ENCODE assay signal across 13 cellular contexts in the genomic region with DNA sequence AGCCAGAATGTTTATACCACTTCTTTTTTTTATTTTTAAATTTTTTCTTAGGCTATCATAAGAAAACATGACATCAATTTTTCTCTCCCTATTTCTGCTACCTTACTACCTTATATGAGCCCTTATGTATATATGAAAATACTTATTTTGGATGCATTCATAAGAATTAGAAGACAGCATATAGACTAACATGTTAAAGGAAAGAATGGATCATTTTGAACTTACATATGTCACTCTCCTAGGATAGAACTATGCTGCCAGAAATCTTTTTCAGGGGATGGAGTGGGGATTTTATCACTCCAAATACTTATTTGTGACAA. TPM values are rescaled to one million over a fixed set of nuclear protein-coding genes. Genes with fewer than 3 reads are reported as not detected.
DNase-seq lines count a peak whose midpoint lies in the region; ATAC-seq and TF ChIP-seq lines count a peak whose summit lies in the region.
"Had no signal": no experiment of that assay in that cellular context is flagged by ENCODE, and none has a peak within 500 bp of the region (broad histone marks: within the 10 kb centered on the region; RNA-seq: fewer than 3 reads in every experiment).

No MANE protein-coding gene starts in this region.

- H3K4me3 Mint-ChIP-seq in HFFc6 = no peak overlapping the region
- H3K4me3 Mint-ChIP-seq: CD4-positive, CD25-positive, alpha-beta regulatory T cell; IgD-negative memory B cell had no signal

- no peak for TF ChIP-seq POLR2A in gastrocnemius medialis (IDR thresholded peaks at IDR 0.05)

- H3K36me3 ChIP-seq in RWPE2 (ENCODE audit: low read depth) (peaks cover 4% of the 10 kb centered on the region; the same call in 1 of the 2 replicates), colonic mucosa (no peaks in the 10 kb centered on the region), thoracic aorta (no peaks in the 10 kb centered on the region), gastrocnemius medialis (no peaks in the 10 kb centered on the region), hepatocyte (replicated peaks; ENCODE audit: insufficient read depth, low read depth) (no peaks in the 10 kb centered on the region)
- H3K36me3 ChIP-seq: HAP-1 had no signal

- no peak overlapping the region for H3K4me3 ChIP-seq in RWPE2 (ENCODE audit: severe bottlenecking)
- no peak overlapping the region for H3K4me3 ChIP-seq in colonic mucosa
- H3K4me3 ChIP-seq in thoracic aorta = no peak overlapping the region
- H3K4me3 ChIP-seq in gastrocnemius medialis = no peak overlapping the region
- H3K4me3 ChIP-seq in hepatocyte = no peak overlapping the region
- H3K4me3 ChIP-seq: A549, HAP-1 had no signal

- no peak overlapping the region for H3K9ac ChIP-seq in colonic mucosa (ENCODE audit: low read depth in 2 of 2, low read length in 2 of 2)

- H4K20me1 ChIP-seq in hepatocyte (ENCODE audit: insufficient read depth, poor library complexity, severe bottlenecking) = no peaks in the 10 kb centered on the region

- ATAC-seq in RWPE2 (ENCODE audit: low read depth) (no peak), thoracic aorta (ENCODE audit: insufficient number of reproducible peaks, low FRiP score, low read depth) (no peak), gastrocnemius medialis (no peak)

- intact Hi-C loops in colonic mucosa (cut with DNase I) = loop anchor here (10.0 kb wide), 2 partner anchors 448 to 478 kb away; no protein-coding TSS in a partner anchor
- intact Hi-C loops in gastrocnemius medialis (cut with DNase I; ENCODE audit: low total_unique reads) = no loop called here

- H3K36me3 Mint-ChIP-seq in HFFc6 (ENCODE audit: low read depth) = peaks cover 5% of the 10 kb centered on the region; the same call in 1 of the 2 replicates
- H3K36me3 Mint-ChIP-seq: CD4-positive, CD25-positive, alpha-beta regulatory T cell; IgD-negative memory B cell had no signal

- H3K27ac Mint-ChIP-seq in HFFc6 = no peak overlapping the region
- H3K27ac Mint-ChIP-seq: CD4-positive, CD25-positive, alpha-beta regulatory T cell; IgD-negative memory B cell had no signal

- DNase-seq in HFFc6 (no peak), RWPE2 (ENCODE audit: low spot score) (no peak), colonic mucosa (no peak), thoracic aorta (ENCODE audit: low spot score) (no peak), gastrocnemius medialis (no peak), hepatocyte (ENCODE audit: low spot score) (no peak), AG20443 (ENCODE audit: low spot score) (no peak)
- DNase-seq: Calu3; CD4-positive, CD25-positive, alpha-beta regulatory T cell; DMS 273 treated with DMSO at 0.1 percent for 48 hours had no signal

- no peaks in the 10 kb centered on the region for H3K27me3 Mint-ChIP-seq in HFFc6 (ENCODE audit: insufficient read depth)
- H3K27me3 Mint-ChIP-seq: CD4-positive, CD25-positive, alpha-beta regulatory T cell; IgD-negative memory B cell had no signal

- H2AFZ ChIP-seq in hepatocyte = no peak overlapping the region

- H3K4me1 Mint-ChIP-seq in HFFc6 (ENCODE audit: low read depth) = peaks cover 17% of the 10 kb centered on the region

- in situ Hi-C loops in gastrocnemius medialis (cut with MboI; ENCODE audit: low sequenced_read_pairs in 4 of 4) = no loop called here

- H3K9me3 ChIP-seq in RWPE2 (ENCODE audit: severe bottlenecking) (no peaks in the 10 kb centered on the region), colonic mucosa (no peaks in the 10 kb centered on the region), thoracic aorta (no peaks in the 10 kb centered on the region), gastrocnemius medialis (no peaks in the 10 kb centered on the region), hepatocyte (ENCODE audit: low read depth) (no peaks in the 10 kb centered on the region)
- H3K9me3 ChIP-seq: A549, HAP-1 had no signal

- H3K4me1 ChIP-seq in RWPE2 (ENCODE audit: insufficient read depth, poor library complexity, severe bottlenecking) (no peaks in the 10 kb centered on the region), colonic mucosa (no peaks in the 10 kb centered on the region), thoracic aorta (ENCODE audit: control insufficient read depth in 1 of 2, low read depth in 2 of 2) (no peaks in the 10 kb centered on the region), gastrocnemius medialis (no peaks in the 10 kb centered on the region), hepatocyte (ENCODE audit: insufficient read depth) (no peaks in the 10 kb centered on the region)
- H3K4me1 ChIP-seq: A549, HAP-1 had no signal

- no peak overlapping the region for H3K4me2 ChIP-seq in hepatocyte
- H3K4me2 ChIP-seq: A549 had no signal

- H3K9me3 Mint-ChIP-seq in HFFc6 = no peaks in the 10 kb centered on the region
- H3K9me3 Mint-ChIP-seq: CD4-positive, CD25-positive, alpha-beta regulatory T cell; IgD-negative memory B cell had no signal

- peaks cover 28% of the 10 kb centered on the region for H3K79me2 ChIP-seq in hepatocyte

- no peak overlapping the region for H3K27ac ChIP-seq in RWPE2 (ENCODE audit: poor library complexity, severe bottlenecking)
- no peak overlapping the region for H3K27ac ChIP-seq in colonic mucosa
- no peak overlapping the region for H3K27ac ChIP-seq in thoracic aorta
- H3K27ac ChIP-seq in gastrocnemius medialis = no peak overlapping the region
- no peak overlapping the region for H3K27ac ChIP-seq in hepatocyte
- H3K27ac ChIP-seq: A549 had no signal

- H3K27me3 ChIP-seq in RWPE2 (ENCODE audit: insufficient read depth, poor library complexity, severe bottlenecking) = no peaks in the 10 kb centered on the region
- H3K27me3 ChIP-seq in colonic mucosa = no peaks in the 10 kb centered on the region
- H3K27me3 ChIP-seq in thoracic aorta (replicated peaks; ENCODE audit: insufficient read depth) = no peaks in the 10 kb centered on the region
- H3K27me3 ChIP-seq in gastrocnemius medialis = no peaks in the 10 kb centered on the region
- H3K27me3 ChIP-seq in hepatocyte = no peaks in the 10 kb centered on the region

- TF ChIP-seq CTCF in HFFc6 (IDR thresholded peaks at IDR 0.05) (peak; percentile 24; the same call in 1 of the 2 replicates), RWPE2 (IDR thresholded peaks at IDR 0.05; ENCODE audit: poor library complexity, severe bottlenecking) (peak; percentile 58), colonic mucosa (IDR thresholded peaks at IDR 0.05) (peak; percentile 7), thoracic aorta (IDR thresholded peaks at IDR 0.05) (peak; percentile 5), gastrocnemius medialis (IDR thresholded peaks at IDR 0.05 in 4 of 5, conservative IDR thresholded peaks at IDR 0.05 in 1 of 5) (no peak), hepatocyte (IDR thresholded peaks at IDR 0.05; ENCODE audit: poor library complexity) (no peak)

- no peaks in the 10 kb centered on the region for H3K9me2 ChIP-seq in hepatocyte (replicated peaks; ENCODE audit: insufficient read depth)

RNA-seq across cellular contexts. Expression of gene SNX24, which starts 51.8 kb away (rescaled TPM):
- total RNA-seq in HFFc6 (2021; fragmentation: NEBNext Ultra II Directional; extraction: Animal tissue kit (Norgen Biotek cat#: 25700)) = 10 to 100 TPM; 19.7 to 24.1 (median 21.9) TPM
- total RNA-seq in colonic mucosa = 10 to 100 TPM in 1 of 2 donors, 1 to 10 TPM in 1; 8.8 to 17.0 TPM
- 10 to 100 TPM; 15.6 to 34.2 TPM for total RNA-seq in thoracic aorta
- 10 to 100 TPM in 2 of 4 donors, 1 to 10 TPM in 2; 6.9 to 17.8 (median 10.6) TPM for total RNA-seq in gastrocnemius medialis
- total RNA-seq in hepatocyte = 26.9 and 38.2 TPM in 2 replicates
- 28.8 and 33.3 TPM in 2 replicates for polyA plus RNA-seq in hepatocyte

Comparison
In these comparisons a context has a peak if more than half of its experiments do, and no peak if none do; other contexts are left out.
1. CTCF ChIP-seq: peak in HFFc6 (single experiment), RWPE2 (single experiment), colonic mucosa (single experiment) and thoracic aorta (single experiment); none in gastrocnemius medialis (0 of 5) and hepatocyte (single experiment).